11 cellular contexts compared by ENCODE assay signal in genomic region chr3:194682189-194682588, GRCh38. TPM values are rescaled to one million over a fixed set of nuclear protein-coding genes. Genes with fewer than 3 reads are reported as not detected.
DNase-seq lines count a peak whose midpoint lies in the region; TF ChIP-seq lines count a peak whose summit lies in the region.
"Had no signal": no experiment of that assay in that cellular context is flagged by ENCODE, and none has a peak within 500 bp of the region (broad histone marks: within the 10 kb centered on the region; RNA-seq: fewer than 3 reads in every experiment).

No MANE protein-coding gene starts in this region.

- H3K36me3 ChIP-seq in Loucy (ENCODE audit: insufficient read depth, low read length) (no peaks in the 10 kb centered on the region), prostate gland (no peaks in the 10 kb centered on the region)
- H3K36me3 ChIP-seq: heart left ventricle had no signal

- no peak for TF ChIP-seq POLR2A in prostate gland (IDR thresholded peaks at IDR 0.05)

- intact Hi-C loops in prostate gland (cut with DNase I): loop anchor here (2.0 to 10.0 kb wide), 3 partner anchors 425 to 763 kb away; partner anchors contain the start of gene ACAP2

- no peak overlapping the region for H3K4me3 Mint-ChIP-seq in endothelial cell (ENCODE audit: unreplicated experiment)
- H3K4me3 Mint-ChIP-seq: activated naive CD4-positive, alpha-beta T cell treated with anti-CD3 and anti-CD28 coated beads, Interleukin-2, amount 10 ng/mL, durations not matched to agents 7 days and 5 days; T-cell had no signal

- H3K36me3 Mint-ChIP-seq in endothelial cell (ENCODE audit: low read depth, unreplicated experiment): no peaks in the 10 kb centered on the region
- H3K36me3 Mint-ChIP-seq: T-cell had no signal

- H3K79me2 ChIP-seq in Loucy (ENCODE audit: insufficient read depth, low read length): no peaks in the 10 kb centered on the region

- no peaks in the 10 kb centered on the region for H3K9me2 ChIP-seq in Loucy (replicated peaks; ENCODE audit: low read depth, low read length)

- no peaks in the 10 kb centered on the region for H3K9me3 Mint-ChIP-seq in endothelial cell (ENCODE audit: unreplicated experiment)
- H3K9me3 Mint-ChIP-seq: activated naive CD4-positive, alpha-beta T cell treated with anti-CD3 and anti-CD28 coated beads, Interleukin-2, amount 10 ng/mL, durations not matched to agents 7 days and 5 days; T-cell had no signal

- no peak for TF ChIP-seq CTCF in C4-2B (conservative IDR thresholded peaks at IDR 0.05)
- no peak for TF ChIP-seq CTCF in Loucy (conservative IDR thresholded peaks at IDR 0.05; ENCODE audit: low read length)
- TF ChIP-seq CTCF in endothelial cell (IDR thresholded peaks at IDR 0.05; ENCODE audit: unreplicated experiment): no peak
- no peak for TF ChIP-seq CTCF in prostate gland (IDR thresholded peaks at IDR 0.05)

- H3K27me3 ChIP-seq in Loucy (ENCODE audit: insufficient read depth, low read length, poor library complexity, severe bottlenecking) (no peaks in the 10 kb centered on the region), prostate gland (replicated peaks; ENCODE audit: insufficient read depth) (no peaks in the 10 kb centered on the region)
- H3K27me3 ChIP-seq: heart left ventricle had no signal

- H2AFZ ChIP-seq in Loucy (ENCODE audit: low read length): peak overlapping the region; percentile 83

- no peaks in the 10 kb centered on the region for H3F3A ChIP-seq in Loucy (ENCODE audit: low read depth)

- DNase-seq in endothelial cell (ENCODE audit: low spot score) (no peak), prostate gland (ENCODE audit: low spot score) (no peak), NCI-H69 (lab: John Stamatoyannopoulos, UW) (no peak), T-helper 9 cell (no peak)
- DNase-seq in effector CD4-positive, alpha-beta T cell: no peak

- H3K4me1 Mint-ChIP-seq in endothelial cell (ENCODE audit: unreplicated experiment): peaks cover 20% of the 10 kb centered on the region

- no peak overlapping the region for H3K4me3 ChIP-seq in Loucy (ENCODE audit: low read length, poor library complexity, severe bottlenecking)
- no peak overlapping the region for H3K4me3 ChIP-seq in prostate gland
- H3K4me3 ChIP-seq: coronary artery, heart left ventricle had no signal

- peak overlapping the region; percentile 38 for H3K27ac ChIP-seq in C4-2B
- peak overlapping the region; percentile 52 to 56 for H3K27ac ChIP-seq in prostate gland

- peak overlapping the region; percentile 42 for H3K9ac ChIP-seq in Loucy (ENCODE audit: low read depth, low read length, poor library complexity, severe bottlenecking)

- H3K4me1 ChIP-seq in Loucy (ENCODE audit: insufficient read depth, low read length, poor library complexity, severe bottlenecking) (peaks cover 16% of the 10 kb centered on the region), prostate gland (replicated peaks) (peaks cover 3% of the 10 kb centered on the region)

- WGBS in prostate gland: 29% methylated on average over 3 of the region's 3 CpGs

- peaks cover 5% of the 10 kb centered on the region for H3K27me3 Mint-ChIP-seq in endothelial cell (ENCODE audit: unreplicated experiment)

- H3K27ac Mint-ChIP-seq in endothelial cell (ENCODE audit: unreplicated experiment): peak overlapping the region; percentile 1
- H3K27ac Mint-ChIP-seq: activated naive CD4-positive, alpha-beta T cell treated with anti-CD3 and anti-CD28 coated beads, Interleukin-2, amount 10 ng/mL, durations not matched to agents 7 days and 5 days; T-cell had no signal

- peak overlapping the region; percentile 61 for H3K4me2 ChIP-seq in Loucy (ENCODE audit: low read depth, low read length, poor library complexity, severe bottlenecking)

- H3K9me3 ChIP-seq in Loucy (ENCODE audit: insufficient read depth, low read depth, low read length): no peaks in the 10 kb centered on the region
- H3K9me3 ChIP-seq in prostate gland: no peaks in the 10 kb centered on the region
- H3K9me3 ChIP-seq: heart left ventricle had no signal

- H4K20me1 ChIP-seq in Loucy (ENCODE audit: insufficient read depth, low read length, poor library complexity, severe bottlenecking): no peaks in the 10 kb centered on the region

RNA-seq across cellular contexts. Expression of gene FAM43A, which starts 3.5 kb away (rescaled TPM):
- total RNA-seq in endothelial cell (ENCODE audit: unreplicated experiment): 33.5 TPM
- total RNA-seq in prostate gland: 10 to 100 TPM; 39.6 to 93.6 TPM

RNA-seq across cellular contexts. Expression of gene LSG1, which starts 10.2 kb away (rescaled TPM):
- total RNA-seq in endothelial cell (ENCODE audit: unreplicated experiment) (35.8 TPM), prostate gland (10 to 100 TPM; 25.9 to 49.6 TPM)

RNA-seq across cellular contexts. Expression of gene TMEM44, which starts 49.0 kb away (rescaled TPM):
- total RNA-seq in endothelial cell (ENCODE audit: unreplicated experiment) (51.1 TPM), prostate gland (10 to 100 TPM; 11.0 to 11.1 TPM)
